Comparison of ENCODE assay signal across 14 cellular contexts in genomic region chr5:53963958-53964357, GRCh38.
"Had no signal": no experiment of that assay in that cellular context is flagged by ENCODE, and none has a peak within 500 bp of the region (broad histone marks: within the 10 kb centered on the region; RNA-seq: fewer than 3 reads in every experiment).

No MANE protein-coding gene starts in this region.

- H3K4me3 ChIP-seq: cardiac muscle cell, esophagus squamous epithelium, left lung, tibial artery had no signal

- H3K27ac ChIP-seq: cardiac muscle cell, esophagus squamous epithelium, left lung, tibial artery had no signal

- H3K9me3 ChIP-seq: esophagus squamous epithelium had no signal

- H3K4me1 ChIP-seq: esophagus squamous epithelium, left lung, tibial artery had no signal

- H3K27me3 ChIP-seq: cardiac muscle cell, esophagus squamous epithelium, left lung, tibial artery had no signal

- H3K36me3 ChIP-seq: cardiac muscle cell, esophagus squamous epithelium, left lung, tibial artery had no signal

- ATAC-seq: left lung, WTC11 had no signal

- DNase-seq: activated CD4-positive, alpha-beta memory T cell treated with anti-CD3 and anti-CD28 coated beads for 36 hours; activated CD4-positive, alpha-beta T cell treated with anti-CD3 and anti-CD28 coated beads for 4 hours; activated naive CD4-positive, alpha-beta T cell; activated naive CD8-positive, alpha-beta T cell treated with anti-CD3 and anti-CD28 coated beads for 36 hours; amniotic stem cell; effector CD8-positive, alpha-beta T cell; esophagus squamous epithelium; left lung; stimulated activated CD4-positive, alpha-beta T cell treated with anti-CD3 and anti-CD28 coated beads, Interleukin-12 subunit alpha, Interleukin-12 subunit beta, amount 100 ng/mL, for 4 hours; stimulated activated CD4-positive, alpha-beta T cell treated with anti-CD3 and anti-CD28 coated beads, Interleukin-1b, Interleukin-23, amount 100 ng/mL, for 48 hours; stimulated activated naive CD4-positive, alpha-beta T cell treated with Interleukin-2 at 50 U/mL for 16 hours; tibial artery had no signal
